8 cellular contexts compared by ENCODE assay signal in genomic region chr3:52057806-52058099, GRCh38. TPM values are rescaled to one million over a fixed set of nuclear protein-coding genes. Genes with fewer than 3 reads are reported as not detected.
DNase-seq lines count a peak whose midpoint lies in the region; ATAC-seq and TF ChIP-seq lines count a peak whose summit lies in the region.

No MANE protein-coding gene starts in this region.

- H3K27me3 ChIP-seq in CD8-positive, alpha-beta T cell (ENCODE audit: insufficient read depth, low read length): no peaks in the 10 kb centered on the region
- H3K27me3 ChIP-seq in Panc1 (ENCODE audit: control insufficient read depth, insufficient read depth, low read length): no peaks in the 10 kb centered on the region

- no peak for ATAC-seq in CD8-positive, alpha-beta T cell
- no peak for ATAC-seq in Panc1
- no peak for ATAC-seq in HG03097 (IDR thresholded peaks at IDR 0.05; ENCODE audit: low FRiP score, unreplicated experiment)
- no peak for ATAC-seq in GM18520 (IDR thresholded peaks at IDR 0.05; ENCODE audit: unreplicated experiment)

- peak overlapping the region; percentile 91 for H3K4me3 Mint-ChIP-seq in CD8-positive, alpha-beta T cell
- H3K4me3 Mint-ChIP-seq in osteocyte (ENCODE audit: unreplicated experiment): peak overlapping the region; percentile 80

- H3K27ac Mint-ChIP-seq in CD8-positive, alpha-beta T cell: peak overlapping the region; percentile 84
- no peak overlapping the region for H3K27ac Mint-ChIP-seq in osteocyte (ENCODE audit: unreplicated experiment)

- peaks cover 14% of the 10 kb centered on the region for H3K36me3 Mint-ChIP-seq in CD8-positive, alpha-beta T cell
- H3K36me3 Mint-ChIP-seq in osteocyte (ENCODE audit: unreplicated experiment): peaks cover 8% of the 10 kb centered on the region

- peak overlapping the region; percentile 37 for H3K27ac ChIP-seq in CD8-positive, alpha-beta T cell (ENCODE audit: low read depth, low read length)
- H3K27ac ChIP-seq in Panc1 (ENCODE audit: low read length) (peak overlapping the region; percentile 59; the same call in 1 of the 2 replicates), epithelial cell of prostate (peak overlapping the region; percentile 100)

- H3K4me1 ChIP-seq in CD8-positive, alpha-beta T cell (ENCODE audit: insufficient read depth, low read length): peaks cover 31% of the 10 kb centered on the region
- peaks cover 11% of the 10 kb centered on the region for H3K4me1 ChIP-seq in Panc1 (ENCODE audit: control insufficient read depth, insufficient read depth, low read length)

- no peaks in the 10 kb centered on the region for H3K36me3 ChIP-seq in CD8-positive, alpha-beta T cell (ENCODE audit: insufficient read depth, low read length)
- no peaks in the 10 kb centered on the region; the same call in 1 of the 2 replicates for H3K36me3 ChIP-seq in Panc1 (ENCODE audit: control insufficient read depth, insufficient read depth, low read length)

- no peaks in the 10 kb centered on the region for H3K9me3 Mint-ChIP-seq in CD8-positive, alpha-beta T cell
- H3K9me3 Mint-ChIP-seq in osteocyte (ENCODE audit: unreplicated experiment): no peaks in the 10 kb centered on the region

- in situ Hi-C loops in Panc1 (cut with HindIII; ENCODE audit: low pct_unique_long_range_greater_than_20kb, low sequenced_read_pairs): no loop called here

- POLR2A ChIA-PET in CD8-positive, alpha-beta T cell (lab: Charles Lee): interaction anchor here (1.4 to 1.5 kb wide), 2 partner anchors 62 to 84 kb away, joined by 3 to 7 read pairs; partner anchors contain the start of genes ABHD14B and RPL29
- POLR2A ChIA-PET in Panc1 (lab: Charles Lee): no interaction called here

- no peaks in the 10 kb centered on the region for H3K27me3 Mint-ChIP-seq in CD8-positive, alpha-beta T cell (ENCODE audit: low read depth)
- no peaks in the 10 kb centered on the region for H3K27me3 Mint-ChIP-seq in osteocyte (ENCODE audit: unreplicated experiment)

- peaks cover 29% of the 10 kb centered on the region for H3K4me1 Mint-ChIP-seq in CD8-positive, alpha-beta T cell (ENCODE audit: low read depth)
- peaks cover 35% of the 10 kb centered on the region for H3K4me1 Mint-ChIP-seq in osteocyte (ENCODE audit: unreplicated experiment)

- no peaks in the 10 kb centered on the region for H3K9me3 ChIP-seq in CD8-positive, alpha-beta T cell (ENCODE audit: low read length)
- H3K9me3 ChIP-seq in Panc1 (ENCODE audit: control insufficient read depth, insufficient read depth, low read depth, low read length): no peaks in the 10 kb centered on the region

- CTCF ChIA-PET in CD8-positive, alpha-beta T cell (lab: Charles Lee): interaction anchor here (1.2 to 9.7 kb wide), 5 partner anchors 11 to 87 kb away, joined by 4 to 97 read pairs (median 8); no protein-coding TSS in a partner anchor
- CTCF ChIA-PET in Panc1 (lab: Charles Lee): no interaction called here

- TF ChIP-seq CTCF in CD8-positive, alpha-beta T cell (IDR thresholded peaks at IDR 0.05): no peak
- TF ChIP-seq CTCF in Panc1 (IDR thresholded peaks at IDR 0.05) (no peak), osteocyte (IDR thresholded peaks at IDR 0.05) (no peak)

- BruUV-seq in Panc1 (replicated peaks; lab: Mats Ljungman, UMichigan): no TSS peak

- intact Hi-C loops in CD8-positive, alpha-beta T cell (cut with DNase I, micrococcal nuclease): loop anchor here (1.0 to 10.0 kb wide), 16 partner anchors 56 to 1693 kb away; partner anchors contain the start of genes NISCH (in 2 of the 2), PARP3 (in 2 of the 2), POC1A (in 2 of the 2) and ABHD14B (in 1 of the 2)
- intact Hi-C loops in Panc1 (cut with micrococcal nuclease; ENCODE audit: unreplicated experiment): loop anchor here (10.0 kb wide), 2 partner anchors 53 to 67 kb away; no protein-coding TSS in a partner anchor

- H3K4me3 ChIP-seq in CD8-positive, alpha-beta T cell (ENCODE audit: low read depth, low read length): peak overlapping the region; percentile 49
- peak overlapping the region; percentile 33 to 46 for H3K4me3 ChIP-seq in Panc1 (ENCODE audit: low read depth in 2 of 2, low read length in 2 of 2)

- DNase-seq in CD8-positive, alpha-beta T cell: no peak
- DNase-seq in Panc1 (ENCODE audit: low read depth, low spot score) (no peak), epithelial cell of prostate (ENCODE audit: low read depth, low spot score) (no peak), osteocyte (ENCODE audit: extremely low spot score, unreplicated experiment) (no peak), NCI-H2107 (lab: John Stamatoyannopoulos, UW) (no peak), NOMO-1 treated with DMSO at 0.1 percent for 48 hours (lab: John Stamatoyannopoulos, UW; ENCODE audit: unreplicated experiment) (no peak)

RNA-seq across cellular contexts. Expression of gene DUSP7, which starts 1.4 kb away (rescaled TPM):
- 1 to 10 TPM; 5.4 to 5.6 TPM for total RNA-seq in CD8-positive, alpha-beta T cell
- total RNA-seq in Panc1 (2021; ENCODE audit: unreplicated experiment): 13.1 TPM
- 8.9 TPM for polyA plus RNA-seq in Panc1 (2012; ENCODE audit: insufficient read length)
- total RNA-seq in osteocyte: 19.4 and 21.2 TPM in 2 replicates

Comparison
In these comparisons a context has a peak if more than half of its experiments do, and no peak if none do; other contexts are left out.
1. H3K27ac ChIP-seq: peak in every context shown above with its lines; median percentile 100 in epithelial cell of prostate; 59 in Panc1; 37 in CD8-positive, alpha-beta T cell.